ENCODE assay signal across 8 cellular contexts in the genomic region with DNA sequence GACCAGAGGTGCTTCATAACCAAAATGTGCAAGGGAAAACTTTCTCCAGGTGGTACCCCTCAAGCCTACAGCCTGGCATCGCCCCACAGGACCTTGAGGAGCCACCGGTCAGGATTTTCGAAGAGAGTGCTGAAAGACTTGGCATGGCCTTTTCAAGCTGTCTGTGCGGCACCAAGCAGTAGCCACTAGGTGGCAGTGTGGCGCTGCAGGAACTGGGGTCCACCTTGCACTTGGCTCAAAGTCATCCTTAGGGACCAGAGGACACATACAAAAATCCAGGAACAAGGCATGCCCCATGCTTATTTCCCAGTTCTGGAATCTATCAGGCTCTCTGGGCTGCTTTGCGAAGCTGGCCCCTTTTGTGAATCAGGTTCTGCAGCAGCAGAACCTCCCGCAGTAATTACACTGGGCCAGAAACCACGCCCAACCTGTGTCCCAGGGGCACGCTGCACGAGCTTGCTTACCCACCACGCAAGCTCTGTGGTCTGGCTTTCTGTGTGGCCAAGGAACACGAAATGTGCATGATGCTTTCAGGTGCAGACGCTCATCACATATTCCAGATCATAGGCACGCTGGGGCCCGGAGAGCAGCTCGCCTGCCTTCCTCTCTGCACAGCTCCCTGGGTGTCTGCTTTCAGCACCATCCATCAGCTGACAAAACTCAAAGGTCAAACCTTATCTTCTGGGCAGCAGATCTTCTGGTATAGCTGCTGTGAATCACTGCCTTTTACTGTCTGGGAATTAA.
DNase-seq lines count a peak whose midpoint lies in the region; ATAC-seq and TF ChIP-seq lines count a peak whose summit lies in the region.

No MANE protein-coding gene starts in this region.

- 31 to 55% methylated on average over 10 to 15 of the region's 16 CpGs for WGBS in lower leg skin, 2 donors

- peak; percentile 75 for DNase-seq in activated gamma-delta T cell treated with Interleukin-2 at 50 U/mL for 16 hours
- no peak for DNase-seq in activated gamma-delta T cell (lab: John Stamatoyannopoulos, UW)
- peak; percentile 13 for DNase-seq in NCI-H774 (lab: John Stamatoyannopoulos, UW)
- DNase-seq in activated CD4-positive, alpha-beta T cell treated with anti-CD3 and anti-CD28 coated beads, Interleukin-2, amount 50 U/mL, for 1 hour, result peak; percentile 75
- peak; percentile 70 for DNase-seq in dedifferentiated amniotic fluid mesenchymal stem cell (ENCODE audit: extremely low spot score)
- peak; percentile 88 to 98 for DNase-seq in lower leg skin (ENCODE audit: low spot score in 2 of 2)
- DNase-seq in stimulated activated CD4-positive, alpha-beta T cell treated with anti-CD3 and anti-CD28 coated beads, TNF-alpha, amount 100 ng/mL, for 4 hours (ENCODE audit: low read depth in 3 of 3), result peak; percentile 44 to 54 (median 50)

- intact Hi-C loops in lower leg skin (cut with DNase I; ENCODE audit: low total_unique reads), result loop anchor here (5.0 kb wide), 1 partner anchor 609 kb away; no protein-coding TSS in a partner anchor

- no peak for TF ChIP-seq POLR2A in lower leg skin (IDR thresholded peaks at IDR 0.05)

- ATAC-seq in HG03095 (IDR thresholded peaks at IDR 0.05; ENCODE audit: unreplicated experiment), result peak; percentile 72

- H3K4me3 ChIP-seq in lower leg skin (ENCODE audit: low read depth, poor library complexity, severe bottlenecking), result no peak overlapping the region

- peak in 1 of 3 donors; percentile 86 for TF ChIP-seq CTCF in lower leg skin (IDR thresholded peaks at IDR 0.05)
